1 cellular context compared by ENCODE assay signal in the genomic region with DNA sequence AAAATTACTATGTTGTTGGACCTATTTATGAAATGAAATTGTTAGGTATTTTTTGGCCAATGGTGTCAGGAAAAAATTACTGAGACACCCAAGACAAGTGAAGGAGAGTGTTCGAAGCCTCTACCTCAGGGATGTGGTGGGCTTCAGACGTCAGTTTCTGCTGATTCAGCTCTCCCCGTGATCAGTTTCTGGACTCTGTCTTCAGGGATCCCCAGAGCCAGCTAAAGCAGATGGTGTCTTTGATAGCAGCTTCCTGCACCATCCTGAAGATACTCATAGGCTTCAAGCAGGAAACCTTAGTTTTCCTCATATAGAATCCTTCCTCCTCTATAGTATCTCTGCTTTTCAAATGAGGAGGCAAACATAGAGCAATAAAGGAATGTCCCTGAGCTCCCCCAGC.
A peak's percentile ranks its signal among the peaks of the same experiment; 100 is the strongest.
TF ChIP-seq lines count a peak whose summit lies in the region.

No MANE protein-coding gene starts in this region.

TF ChIP-seq in K562, 482 proteins besides CTCF, POLR2A, EP300 and RAD21 (continues in another document):
- TF ChIP-seq ZC3H4 (CRISPR knock-in tag; IDR thresholded peaks at IDR 0.05; ENCODE audit: borderline replicate concordance) (no peak), SP2 (IDR thresholded peaks at IDR 0.05; ENCODE audit: extremely low read depth, low read depth, low read length, poor library complexity, severe bottlenecking) (no peak), MAFG (tag; conservative IDR thresholded peaks at IDR 0.05) (peak; percentile 92), ZNF668 (CRISPR knock-in tag; IDR thresholded peaks at IDR 0.05) (no peak), JUND (IDR thresholded peaks at IDR 0.05; ENCODE audit: borderline replicate concordance, low read depth, low read length) (no peak), JUND (tag; IDR thresholded peaks at IDR 0.05; ENCODE audit: borderline replicate concordance, low read depth, low read length) (0 out of 3 replicates have a peak, but pooled peaks have one; percentile 9), ZNF140 (CRISPR knock-in tag; IDR thresholded peaks at IDR 0.05) (no peak), ZNF24 (IDR thresholded peaks at IDR 0.05) (no peak), MTA3 (IDR thresholded peaks at IDR 0.05; ENCODE audit: borderline replicate concordance) (no peak), C11orf30 (IDR thresholded peaks at IDR 0.05; ENCODE audit: low read depth) (peak; percentile 96), SUPT5H (IDR thresholded peaks at IDR 0.05) (no peak), POLR2B (IDR thresholded peaks at IDR 0.05; ENCODE audit: low read depth, partially characterized antibody) (no peak), ZNF282 (CRISPR knock-in tag; IDR thresholded peaks at IDR 0.05) (no peak), NCOA1 (IDR thresholded peaks at IDR 0.05; ENCODE audit: low read depth) (no peak), ZNF212 (CRISPR knock-in tag; IDR thresholded peaks at IDR 0.05) (no peak), ZNF778 (CRISPR knock-in tag; IDR thresholded peaks at IDR 0.05) (no peak), ZFP36 (IDR thresholded peaks at IDR 0.05; ENCODE audit: low read depth, low read length, partially characterized antibody) (no peak), ZNF134 (CRISPR knock-in tag; conservative IDR thresholded peaks at IDR 0.05) (no peak), KAT2B (IDR thresholded peaks at IDR 0.05; ENCODE audit: low read depth, low read length) (no peak), MAFF (IDR thresholded peaks at IDR 0.05; ENCODE audit: low read length) (peak; percentile 92), CAMTA2 (CRISPR knock-in tag; conservative IDR thresholded peaks at IDR 0.05) (no peak), ZNF165 (CRISPR knock-in tag; IDR thresholded peaks at IDR 0.05; ENCODE audit: borderline replicate concordance) (no peak), HSF4 (CRISPR knock-in tag; IDR thresholded peaks at IDR 0.05; ENCODE audit: borderline replicate concordance) (no peak), DIDO1 (tag; IDR thresholded peaks at IDR 0.05; ENCODE audit: low read depth) (no peak), E2F3 (CRISPR knock-in tag; IDR thresholded peaks at IDR 0.05) (no peak), SREBF2 (CRISPR knock-in tag; IDR thresholded peaks at IDR 0.05) (no peak), DPF2 (IDR thresholded peaks at IDR 0.05) (no peak), TCF3 (CRISPR knock-in tag; IDR thresholded peaks at IDR 0.05) (peak; percentile 47), HEY1 (CRISPR knock-in tag; IDR thresholded peaks at IDR 0.05; ENCODE audit: borderline replicate concordance) (no peak), PHF20 (IDR thresholded peaks at IDR 0.05; ENCODE audit: partially characterized antibody) (no peak), TCF7L2 (IDR thresholded peaks at IDR 0.05; ENCODE audit: low read depth, low read length) (no peak), PCBP1 (IDR thresholded peaks at IDR 0.05; ENCODE audit: low read depth, low read length, poor library complexity, severe bottlenecking) (no peak), PHF8 (IDR thresholded peaks at IDR 0.05; ENCODE audit: borderline replicate concordance, low read length) (no peak), BDP1 (IDR thresholded peaks at IDR 0.05; ENCODE audit: insufficient read depth, insufficient read length) (no peak), GATAD2A (IDR thresholded peaks at IDR 0.05) (no peak), RBBP5 (IDR thresholded peaks at IDR 0.05; ENCODE audit: borderline replicate concordance, insufficient read depth, low read length, poor library complexity, severe bottlenecking) (no peak), SMC3 (conservative IDR thresholded peaks at IDR 0.05; ENCODE audit: insufficient read depth, low read depth, low read length) (no peak), TAF1 (IDR thresholded peaks at IDR 0.05; ENCODE audit: control insufficient read depth, extremely low read depth, insufficient read depth, low read length, severe bottlenecking) (no peak), ZEB2 (IDR thresholded peaks at IDR 0.05) (no peak), LARP7 (IDR thresholded peaks at IDR 0.05) (no peak), SRSF9 (IDR thresholded peaks at IDR 0.05; ENCODE audit: borderline replicate concordance, low read depth, low read length) (no peak), ZBTB8A (IDR thresholded peaks at IDR 0.05; ENCODE audit: partially characterized antibody) (no peak), CEBPG (CRISPR knock-in tag; IDR thresholded peaks at IDR 0.05) (no peak), CEBPG (tag; conservative IDR thresholded peaks at IDR 0.05 in 1 of 2, IDR thresholded peaks at IDR 0.05 in 1 of 2) (no peak), CREBBP (IDR thresholded peaks at IDR 0.05; ENCODE audit: low read depth, low read length) (no peak), TEAD2 (tag; IDR thresholded peaks at IDR 0.05) (no peak), ARID1B (IDR thresholded peaks at IDR 0.05) (peak; percentile 60), NR3C1 (CRISPR knock-in tag; IDR thresholded peaks at IDR 0.05) (no peak)
- TF ChIP-seq, protein P1, sequence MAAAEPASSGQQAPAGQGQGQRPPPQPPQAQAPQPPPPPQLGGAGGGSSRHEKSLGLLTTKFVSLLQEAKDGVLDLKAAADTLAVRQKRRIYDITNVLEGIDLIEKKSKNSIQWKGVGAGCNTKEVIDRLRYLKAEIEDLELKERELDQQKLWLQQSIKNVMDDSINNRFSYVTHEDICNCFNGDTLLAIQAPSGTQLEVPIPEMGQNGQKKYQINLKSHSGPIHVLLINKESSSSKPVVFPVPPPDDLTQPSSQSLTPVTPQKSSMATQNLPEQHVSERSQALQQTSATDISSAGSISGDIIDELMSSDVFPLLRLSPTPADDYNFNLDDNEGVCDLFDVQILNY (CRISPR knock-in tag; IDR thresholded peaks at IDR 0.05) = no peak
- TF ChIP-seq, protein P2, sequence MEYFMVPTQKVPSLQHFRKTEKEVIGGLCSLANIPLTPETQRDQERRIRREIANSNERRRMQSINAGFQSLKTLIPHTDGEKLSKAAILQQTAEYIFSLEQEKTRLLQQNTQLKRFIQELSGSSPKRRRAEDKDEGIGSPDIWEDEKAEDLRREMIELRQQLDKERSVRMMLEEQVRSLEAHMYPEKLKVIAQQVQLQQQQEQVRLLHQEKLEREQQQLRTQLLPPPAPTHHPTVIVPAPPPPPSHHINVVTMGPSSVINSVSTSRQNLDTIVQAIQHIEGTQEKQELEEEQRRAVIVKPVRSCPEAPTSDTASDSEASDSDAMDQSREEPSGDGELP (CRISPR knock-in tag; IDR thresholded peaks at IDR 0.05; ENCODE audit: borderline replicate concordance) = no peak
- TF ChIP-seq, protein P3, sequence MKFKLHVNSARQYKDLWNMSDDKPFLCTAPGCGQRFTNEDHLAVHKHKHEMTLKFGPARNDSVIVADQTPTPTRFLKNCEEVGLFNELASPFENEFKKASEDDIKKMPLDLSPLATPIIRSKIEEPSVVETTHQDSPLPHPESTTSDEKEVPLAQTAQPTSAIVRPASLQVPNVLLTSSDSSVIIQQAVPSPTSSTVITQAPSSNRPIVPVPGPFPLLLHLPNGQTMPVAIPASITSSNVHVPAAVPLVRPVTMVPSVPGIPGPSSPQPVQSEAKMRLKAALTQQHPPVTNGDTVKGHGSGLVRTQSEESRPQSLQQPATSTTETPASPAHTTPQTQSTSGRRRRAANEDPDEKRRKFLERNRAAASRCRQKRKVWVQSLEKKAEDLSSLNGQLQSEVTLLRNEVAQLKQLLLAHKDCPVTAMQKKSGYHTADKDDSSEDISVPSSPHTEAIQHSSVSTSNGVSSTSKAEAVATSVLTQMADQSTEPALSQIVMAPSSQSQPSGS (CRISPR knock-in tag; IDR thresholded peaks at IDR 0.05) = no peak
- TF ChIP-seq, protein P4, sequence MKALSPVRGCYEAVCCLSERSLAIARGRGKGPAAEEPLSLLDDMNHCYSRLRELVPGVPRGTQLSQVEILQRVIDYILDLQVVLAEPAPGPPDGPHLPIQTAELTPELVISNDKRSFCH (CRISPR knock-in tag; IDR thresholded peaks at IDR 0.05) = no peak
- TF ChIP-seq, protein P4 (tag; IDR thresholded peaks at IDR 0.05) = no peak
- TF ChIP-seq, protein P5, sequence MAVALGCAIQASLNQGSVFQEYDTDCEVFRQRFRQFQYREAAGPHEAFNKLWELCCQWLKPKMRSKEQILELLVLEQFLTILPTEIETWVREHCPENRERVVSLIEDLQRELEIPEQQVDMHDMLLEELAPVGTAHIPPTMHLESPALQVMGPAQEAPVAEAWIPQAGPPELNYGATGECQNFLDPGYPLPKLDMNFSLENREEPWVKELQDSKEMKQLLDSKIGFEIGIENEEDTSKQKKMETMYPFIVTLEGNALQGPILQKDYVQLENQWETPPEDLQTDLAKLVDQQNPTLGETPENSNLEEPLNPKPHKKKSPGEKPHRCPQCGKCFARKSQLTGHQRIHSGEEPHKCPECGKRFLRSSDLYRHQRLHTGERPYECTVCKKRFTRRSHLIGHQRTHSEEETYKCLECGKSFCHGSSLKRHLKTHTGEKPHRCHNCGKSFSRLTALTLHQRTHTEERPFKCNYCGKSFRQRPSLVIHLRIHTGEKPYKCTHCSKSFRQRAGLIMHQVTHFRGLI (CRISPR knock-in tag; IDR thresholded peaks at IDR 0.05) = no peak
- TF ChIP-seq, protein P6, sequence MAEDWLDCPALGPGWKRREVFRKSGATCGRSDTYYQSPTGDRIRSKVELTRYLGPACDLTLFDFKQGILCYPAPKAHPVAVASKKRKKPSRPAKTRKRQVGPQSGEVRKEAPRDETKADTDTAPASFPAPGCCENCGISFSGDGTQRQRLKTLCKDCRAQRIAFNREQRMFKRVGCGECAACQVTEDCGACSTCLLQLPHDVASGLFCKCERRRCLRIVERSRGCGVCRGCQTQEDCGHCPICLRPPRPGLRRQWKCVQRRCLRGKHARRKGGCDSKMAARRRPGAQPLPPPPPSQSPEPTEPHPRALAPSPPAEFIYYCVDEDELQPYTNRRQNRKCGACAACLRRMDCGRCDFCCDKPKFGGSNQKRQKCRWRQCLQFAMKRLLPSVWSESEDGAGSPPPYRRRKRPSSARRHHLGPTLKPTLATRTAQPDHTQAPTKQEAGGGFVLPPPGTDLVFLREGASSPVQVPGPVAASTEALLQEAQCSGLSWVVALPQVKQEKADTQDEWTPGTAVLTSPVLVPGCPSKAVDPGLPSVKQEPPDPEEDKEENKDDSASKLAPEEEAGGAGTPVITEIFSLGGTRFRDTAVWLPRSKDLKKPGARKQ (CRISPR knock-in tag; IDR thresholded peaks at IDR 0.05) = no peak
- TF ChIP-seq, protein P7, sequence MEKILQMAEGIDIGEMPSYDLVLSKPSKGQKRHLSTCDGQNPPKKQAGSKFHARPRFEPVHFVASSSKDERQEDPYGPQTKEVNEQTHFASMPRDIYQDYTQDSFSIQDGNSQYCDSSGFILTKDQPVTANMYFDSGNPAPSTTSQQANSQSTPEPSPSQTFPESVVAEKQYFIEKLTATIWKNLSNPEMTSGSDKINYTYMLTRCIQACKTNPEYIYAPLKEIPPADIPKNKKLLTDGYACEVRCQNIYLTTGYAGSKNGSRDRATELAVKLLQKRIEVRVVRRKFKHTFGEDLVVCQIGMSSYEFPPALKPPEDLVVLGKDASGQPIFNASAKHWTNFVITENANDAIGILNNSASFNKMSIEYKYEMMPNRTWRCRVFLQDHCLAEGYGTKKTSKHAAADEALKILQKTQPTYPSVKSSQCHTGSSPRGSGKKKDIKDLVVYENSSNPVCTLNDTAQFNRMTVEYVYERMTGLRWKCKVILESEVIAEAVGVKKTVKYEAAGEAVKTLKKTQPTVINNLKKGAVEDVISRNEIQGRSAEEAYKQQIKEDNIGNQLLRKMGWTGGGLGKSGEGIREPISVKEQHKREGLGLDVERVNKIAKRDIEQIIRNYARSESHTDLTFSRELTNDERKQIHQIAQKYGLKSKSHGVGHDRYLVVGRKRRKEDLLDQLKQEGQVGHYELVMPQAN (IDR thresholded peaks at IDR 0.05; ENCODE audit: borderline replicate concordance) = no peak
- TF ChIP-seq, protein P8, sequence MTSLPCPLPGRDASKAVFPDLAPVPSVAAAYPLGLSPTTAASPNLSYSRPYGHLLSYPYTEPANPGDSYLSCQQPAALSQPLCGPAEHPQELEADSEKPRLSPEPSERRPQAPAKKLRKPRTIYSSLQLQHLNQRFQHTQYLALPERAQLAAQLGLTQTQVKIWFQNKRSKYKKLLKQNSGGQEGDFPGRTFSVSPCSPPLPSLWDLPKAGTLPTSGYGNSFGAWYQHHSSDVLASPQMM (CRISPR knock-in tag; IDR thresholded peaks at IDR 0.05) = no peak
- TF ChIP-seq, protein P9, sequence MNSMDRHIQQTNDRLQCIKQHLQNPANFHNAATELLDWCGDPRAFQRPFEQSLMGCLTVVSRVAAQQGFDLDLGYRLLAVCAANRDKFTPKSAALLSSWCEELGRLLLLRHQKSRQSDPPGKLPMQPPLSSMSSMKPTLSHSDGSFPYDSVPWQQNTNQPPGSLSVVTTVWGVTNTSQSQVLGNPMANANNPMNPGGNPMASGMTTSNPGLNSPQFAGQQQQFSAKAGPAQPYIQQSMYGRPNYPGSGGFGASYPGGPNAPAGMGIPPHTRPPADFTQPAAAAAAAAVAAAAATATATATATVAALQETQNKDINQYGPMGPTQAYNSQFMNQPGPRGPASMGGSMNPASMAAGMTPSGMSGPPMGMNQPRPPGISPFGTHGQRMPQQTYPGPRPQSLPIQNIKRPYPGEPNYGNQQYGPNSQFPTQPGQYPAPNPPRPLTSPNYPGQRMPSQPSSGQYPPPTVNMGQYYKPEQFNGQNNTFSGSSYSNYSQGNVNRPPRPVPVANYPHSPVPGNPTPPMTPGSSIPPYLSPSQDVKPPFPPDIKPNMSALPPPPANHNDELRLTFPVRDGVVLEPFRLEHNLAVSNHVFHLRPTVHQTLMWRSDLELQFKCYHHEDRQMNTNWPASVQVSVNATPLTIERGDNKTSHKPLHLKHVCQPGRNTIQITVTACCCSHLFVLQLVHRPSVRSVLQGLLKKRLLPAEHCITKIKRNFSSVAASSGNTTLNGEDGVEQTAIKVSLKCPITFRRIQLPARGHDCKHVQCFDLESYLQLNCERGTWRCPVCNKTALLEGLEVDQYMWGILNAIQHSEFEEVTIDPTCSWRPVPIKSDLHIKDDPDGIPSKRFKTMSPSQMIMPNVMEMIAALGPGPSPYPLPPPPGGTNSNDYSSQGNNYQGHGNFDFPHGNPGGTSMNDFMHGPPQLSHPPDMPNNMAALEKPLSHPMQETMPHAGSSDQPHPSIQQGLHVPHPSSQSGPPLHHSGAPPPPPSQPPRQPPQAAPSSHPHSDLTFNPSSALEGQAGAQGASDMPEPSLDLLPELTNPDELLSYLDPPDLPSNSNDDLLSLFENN (IDR thresholded peaks at IDR 0.05; ENCODE audit: low read depth in 2 of 2, low read length in 2 of 2) = no peak
- TF ChIP-seq, protein P10, sequence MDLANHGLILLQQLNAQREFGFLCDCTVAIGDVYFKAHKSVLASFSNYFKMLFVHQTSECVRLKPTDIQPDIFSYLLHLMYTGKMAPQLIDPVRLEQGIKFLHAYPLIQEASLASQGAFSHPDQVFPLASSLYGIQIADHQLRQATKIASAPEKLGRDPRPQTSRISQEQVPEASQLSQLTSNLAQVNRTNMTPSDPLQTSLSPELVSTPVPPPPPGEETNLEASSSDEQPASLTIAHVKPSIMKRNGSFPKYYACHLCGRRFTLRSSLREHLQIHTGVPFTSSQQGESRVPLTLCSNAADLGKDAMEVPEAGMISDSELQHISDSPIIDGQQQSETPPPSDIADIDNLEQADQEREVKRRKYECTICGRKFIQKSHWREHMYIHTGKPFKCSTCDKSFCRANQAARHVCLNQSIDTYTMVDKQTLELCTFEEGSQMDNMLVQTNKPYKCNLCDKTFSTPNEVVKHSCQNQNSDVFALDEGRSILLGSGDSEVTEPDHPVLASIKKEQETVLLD (IDR thresholded peaks at IDR 0.05) = no peak
